ENCODE assay signal across 29 cellular contexts in genomic region chr12:112166051-112167015, GRCh38. TPM values are rescaled to one million over a fixed set of nuclear protein-coding genes. Genes with fewer than 3 reads are reported as not detected.
DNase-seq lines count a peak whose midpoint lies in the region; ATAC-seq, FAIRE-seq and TF ChIP-seq lines count a peak whose summit lies in the region.
"Had no signal": no experiment of that assay in that cellular context is flagged by ENCODE, and none has a peak within 500 bp of the region (broad histone marks: within the 10 kb centered on the region; RNA-seq: fewer than 3 reads in every experiment).

No MANE protein-coding gene starts in this region.

- no peaks in the 10 kb centered on the region for H3K27me3 ChIP-seq in esophagus squamous epithelium
- H3K27me3 ChIP-seq: BLaER1, gastroesophageal sphincter, Peyer's patch, thyroid gland had no signal

- peaks cover under 1 to 89% (median 4%) of the 10 kb centered on the region in 3 donors for H3K36me3 ChIP-seq in esophagus squamous epithelium

- no peaks in the 10 kb centered on the region for H3K4me1 ChIP-seq in esophagus squamous epithelium
- H3K4me1 ChIP-seq: gastroesophageal sphincter, Peyer's patch, thyroid gland had no signal

- H3K4me3 ChIP-seq in esophagus squamous epithelium: no peak overlapping the region
- H3K4me3 ChIP-seq: BLaER1, gastroesophageal sphincter, lung, Peyer's patch, thyroid gland had no signal

- no peak overlapping the region for H3K4me3 Mint-ChIP-seq in effector memory CD8-positive, alpha-beta T cell
- H3K4me3 Mint-ChIP-seq: activated CD4-positive, alpha-beta T cell treated with anti-CD3 and anti-CD28 coated beads for 36 hours; brain; naive thymus-derived CD8-positive, alpha-beta T cell; stimulated activated naive CD8-positive, alpha-beta T cell treated with anti-CD3 and anti-CD28 coated beads, Interleukin-15, amount 100 ng/mL, for 72 hours had no signal

- no peak overlapping the region for H3K27ac ChIP-seq in esophagus squamous epithelium
- H3K27ac ChIP-seq: BLaER1, gastroesophageal sphincter, Peyer's patch, thyroid gland had no signal

- peaks cover 18% of the 10 kb centered on the region for H3K36me3 Mint-ChIP-seq in effector memory CD8-positive, alpha-beta T cell (ENCODE audit: insufficient read depth)

- peaks cover 6% of the 10 kb centered on the region in 2 donors for H3K4me1 Mint-ChIP-seq in effector memory CD8-positive, alpha-beta T cell (ENCODE audit: low read depth in 2 of 2)
- H3K4me1 Mint-ChIP-seq: activated CD4-positive, alpha-beta T cell treated with anti-CD3 and anti-CD28 coated beads for 36 hours; brain had no signal

- intact Hi-C loops in cardiac septum (cut with DNase I): no loop called here
- intact Hi-C loops in left cardiac atrium (cut with DNase I): no loop called here
- intact Hi-C loops in posterior vena cava (cut with DNase I): no loop called here
- intact Hi-C loops in esophagus squamous epithelium (cut with DNase I): no loop called here

- H3K9me3 Mint-ChIP-seq in effector memory CD8-positive, alpha-beta T cell: no peaks in the 10 kb centered on the region
- H3K9me3 Mint-ChIP-seq: brain; naive thymus-derived CD8-positive, alpha-beta T cell; stimulated activated naive CD8-positive, alpha-beta T cell treated with anti-CD3 and anti-CD28 coated beads, Interleukin-15, amount 100 ng/mL, for 72 hours had no signal

- no peak for TF ChIP-seq CTCF in esophagus squamous epithelium (IDR thresholded peaks at IDR 0.05)

- ATAC-seq in left cardiac atrium: no peak
- no peak for ATAC-seq in effector memory CD8-positive, alpha-beta T cell (replicated peaks)
- ATAC-seq: activated CD4-positive, alpha-beta T cell treated with anti-CD3 and anti-CD28 coated beads for 36 hours; gastroesophageal sphincter; naive thymus-derived CD8-positive, alpha-beta T cell; stimulated activated naive CD8-positive, alpha-beta T cell treated with anti-CD3 and anti-CD28 coated beads, Interleukin-15, amount 100 ng/mL, for 72 hours had no signal

- DNase-seq in cardiac septum (ENCODE audit: low spot score): peak; percentile 54
- no peak for DNase-seq in left cardiac atrium
- no peak for DNase-seq in effector memory CD8-positive, alpha-beta T cell
- DNase-seq in posterior vena cava (ENCODE audit: low spot score): peak; percentile 73
- no peak for DNase-seq in ureter (ENCODE audit: low spot score)
- no peak for DNase-seq in H54 (ENCODE audit: insufficient read length, low spot score)
- DNase-seq in esophagus squamous epithelium (lab: John Stamatoyannopoulos, UW): no peak
- DNase-seq: activated CD4-positive, alpha-beta T cell treated with anti-CD3 and anti-CD28 coated beads for 36 hours; activated naive CD4-positive, alpha-beta T cell treated with Interleukin-2 at 50 U/mL for 16 hours; activated T-cell treated with anti-CD3 and anti-CD28 coated beads, Interleukin-2, amount 50 U/mL, for 48 hours; amniotic stem cell; KG1; kidney glomerular epithelial cell; naive thymus-derived CD8-positive, alpha-beta T cell; NCI-H1105; NCI-H187; NCI-H446 treated with DMSO at 0.1 percent for 48 hours; NCI-H774; SIG-M5; small intestine; stimulated activated naive CD8-positive, alpha-beta T cell treated with anti-CD3 and anti-CD28 coated beads, Interleukin-15, amount 100 ng/mL, for 72 hours; T-helper 9 cell; thyroid gland had no signal

- no peaks in the 10 kb centered on the region for H3K27me3 Mint-ChIP-seq in effector memory CD8-positive, alpha-beta T cell
- H3K27me3 Mint-ChIP-seq: activated CD4-positive, alpha-beta T cell treated with anti-CD3 and anti-CD28 coated beads for 36 hours; naive thymus-derived CD8-positive, alpha-beta T cell; stimulated activated naive CD8-positive, alpha-beta T cell treated with anti-CD3 and anti-CD28 coated beads, Interleukin-15, amount 100 ng/mL, for 72 hours had no signal

- peak overlapping the region; percentile 51 to 80 for H3K27ac Mint-ChIP-seq in effector memory CD8-positive, alpha-beta T cell
- H3K27ac Mint-ChIP-seq: activated CD4-positive, alpha-beta T cell treated with anti-CD3 and anti-CD28 coated beads for 36 hours had no signal

- H3K9me3 ChIP-seq in esophagus squamous epithelium: no peaks in the 10 kb centered on the region
- H3K9me3 ChIP-seq: BLaER1, gastroesophageal sphincter, Peyer's patch, thyroid gland had no signal

- WGBS in esophagus squamous epithelium, 2 donors: 100% methylated on average over 4 to 8 of the region's 26 CpGs

- TF ChIP-seq POLR2A in H54 (IDR thresholded peaks at IDR 0.05; ENCODE audit: low read depth, low read length) (no peak), esophagus squamous epithelium (IDR thresholded peaks at IDR 0.05) (no peak)

- FAIRE-seq in H54 (lab: Jason Lieb, UNC): no peak
- FAIRE-seq: GM12891, small intestine had no signal

RNA-seq across cellular contexts. Expression of gene TRAFD1, which starts 41.0 kb away (rescaled TPM):
- total RNA-seq in cardiac septum: 32.3 TPM
- total RNA-seq in left cardiac atrium: 10 to 100 TPM; 18.0 to 18.9 TPM
- 10 to 100 TPM; 23.5 to 24.0 TPM for total RNA-seq in posterior vena cava
- total RNA-seq in ureter: 37.0 TPM
- 10 to 100 TPM; 37.0 to 56.9 (median 44.4) TPM for total RNA-seq in esophagus squamous epithelium

RNA-seq across cellular contexts. Expression of gene NAA25, which starts 57.8 kb away (rescaled TPM):
- total RNA-seq in cardiac septum (23.1 TPM), left cardiac atrium (10 to 100 TPM; 11.6 to 17.1 TPM), posterior vena cava (10 to 100 TPM; 22.3 to 22.8 TPM), ureter (60.0 TPM), esophagus squamous epithelium (10 to 100 TPM; 12.6 to 36.6 (median 26.4) TPM)

Comparison
In these comparisons a context has a peak if more than half of its experiments do, and no peak if none do; other contexts are left out.
1. DNase-seq: peak in cardiac septum (single experiment) and posterior vena cava (single experiment); none in left cardiac atrium (single experiment), effector memory CD8-positive, alpha-beta T cell (0 of 3), ureter (single experiment), H54 (single experiment) and esophagus squamous epithelium (single experiment).